23 cellular contexts compared by ENCODE assay signal in genomic region chr18:70452501-70452900, GRCh38.
DNase-seq lines count a peak whose midpoint lies in the region; ATAC-seq and TF ChIP-seq lines count a peak whose summit lies in the region.
"Had no signal": no experiment of that assay in that cellular context is flagged by ENCODE, and none has a peak within 500 bp of the region (broad histone marks: within the 10 kb centered on the region; RNA-seq: fewer than 3 reads in every experiment).

No MANE protein-coding gene starts in this region.

- H3K36me3 Mint-ChIP-seq in MCF 10A (ENCODE audit: insufficient read depth, unreplicated experiment) = no peaks in the 10 kb centered on the region
- H3K36me3 Mint-ChIP-seq: CD4-positive, alpha-beta memory T cell had no signal

- DNase-seq in mammary epithelial cell (no peak), MCF 10A (ENCODE audit: unreplicated experiment) (no peak), Panc1 (ENCODE audit: low read depth, low spot score) (no peak), left kidney (ENCODE audit: low read depth, low spot score) (peak; percentile 31), testis (peak; percentile 35), NCI-H1417 (lab: John Stamatoyannopoulos, UW) (no peak), cerebellar cortex (ENCODE audit: low spot score) (no peak)
- DNase-seq: AML-193; CD4-positive, alpha-beta memory T cell; COR-L47; DMS53; GOT3; Karpas-422; NCI-H1092 treated with DMSO at 0.1 percent for 48 hours; NCI-H1436 treated with DMSO at 0.1 percent for 48 hours; NCI-H2029; NCI-H446 treated with DMSO at 0.1 percent for 48 hours; NCI-H526; SK-N-SH; SW 1271 had no signal

- no peak overlapping the region for H3K4me2 ChIP-seq in mammary epithelial cell (ENCODE audit: insufficient read depth, low read depth, low read length)
- H3K4me2 ChIP-seq: SK-N-SH had no signal

- peak overlapping the region; percentile 42 for H2AFZ ChIP-seq in mammary epithelial cell (ENCODE audit: low read depth, low read length)

- H3K9me3 ChIP-seq in mammary epithelial cell (replicated peaks; ENCODE audit: insufficient read depth, low read length) (no peaks in the 10 kb centered on the region), Panc1 (ENCODE audit: control insufficient read depth, insufficient read depth, low read depth, low read length) (no peaks in the 10 kb centered on the region), testis (no peaks in the 10 kb centered on the region)
- H3K9me3 ChIP-seq: SK-N-SH had no signal

- no peaks in the 10 kb centered on the region for H3K4me1 Mint-ChIP-seq in MCF 10A (ENCODE audit: insufficient read depth, unreplicated experiment)
- H3K4me1 Mint-ChIP-seq: CD4-positive, alpha-beta memory T cell had no signal

- H3K27me3 ChIP-seq in mammary epithelial cell (ENCODE audit: insufficient read depth, low read length) = no peaks in the 10 kb centered on the region
- H3K27me3 ChIP-seq in Panc1 (ENCODE audit: control insufficient read depth, insufficient read depth, low read length) = no peaks in the 10 kb centered on the region
- H3K27me3 ChIP-seq in testis = no peaks in the 10 kb centered on the region

- BruUV-seq in mammary epithelial cell (replicated peaks; lab: Mats Ljungman, UMichigan) = no TSS peak
- no TSS peak for BruUV-seq in MCF 10A (replicated peaks; lab: Mats Ljungman, UMichigan)
- BruUV-seq in Panc1 (replicated peaks; lab: Mats Ljungman, UMichigan) = no TSS peak

- no peaks in the 10 kb centered on the region for H3K9me3 Mint-ChIP-seq in MCF 10A (ENCODE audit: unreplicated experiment)
- H3K9me3 Mint-ChIP-seq: CD4-positive, alpha-beta memory T cell had no signal

- H3K4me3 ChIP-seq in mammary epithelial cell (replicated peaks in 1 of 3; ENCODE audit: insufficient read depth in 1 of 3, low read depth in 2 of 3, low read length in 3 of 3) = no peak overlapping the region
- no peak overlapping the region for H3K4me3 ChIP-seq in Panc1 (ENCODE audit: low read depth in 2 of 2, low read length in 2 of 2)
- H3K4me3 ChIP-seq in testis = peak overlapping the region in 1 of 2 donors; percentile 18

- POLR2A ChIA-PET in MCF 10A (lab: Yijun Ruan, JAX) (no interaction called here), Panc1 (lab: Charles Lee) (no interaction called here)

- 78% methylated on average over 13 of the region's 14 CpGs for WGBS in mammary epithelial cell (ENCODE audit: low coverage, missing lambda C conversion rate)
- WGBS in testis, 2 donors = 51 to 58% methylated on average over 14 of the region's 14 CpGs

- no peaks in the 10 kb centered on the region for H4K20me1 ChIP-seq in mammary epithelial cell (ENCODE audit: insufficient read depth, low read length)

- TF ChIP-seq POLR2A in testis (IDR thresholded peaks at IDR 0.05) = no peak

- no peaks in the 10 kb centered on the region for H3K79me2 ChIP-seq in mammary epithelial cell (ENCODE audit: insufficient read depth, low read length)

- intact Hi-C loops in mammary epithelial cell (cut with micrococcal nuclease) (loop anchor here (5.0 to 10.0 kb wide), 3 partner anchors 365 to 1605 kb away; no protein-coding TSS in a partner anchor), MCF 10A (cut with micrococcal nuclease) (loop anchor here (5.0 kb wide), 1 partner anchor 1605 kb away; no protein-coding TSS in a partner anchor), Panc1 (cut with micrococcal nuclease; ENCODE audit: unreplicated experiment) (loop anchor here (5.0 to 10.0 kb wide), 2 partner anchors 155 to 358 kb away; no protein-coding TSS in a partner anchor), testis (cut with DNase I; ENCODE audit: low total_unique reads) (no loop called here)

- CTCF ChIA-PET in mammary epithelial cell (lab: Charles Lee; ENCODE audit: low non-redundant PET) (no interaction called here), MCF 10A (lab: Yijun Ruan, JAX) (interaction anchor here (0.6 to 12.5 kb wide), 12 partner anchors 9 to 367 kb away, joined by 3 to 174 read pairs (median 4); no protein-coding TSS in a partner anchor), Panc1 (lab: Charles Lee) (no interaction called here)

- dilution Hi-C loops in mammary epithelial cell (cut with HindIII; ENCODE audit: low sequenced_read_pairs) = no loop called here

- ATAC-seq in Panc1 = no peak
- no peak for ATAC-seq in GM18502 (IDR thresholded peaks at IDR 0.05; ENCODE audit: poor library complexity, unreplicated experiment)
- ATAC-seq: HCT116 had no signal

- no peaks in the 10 kb centered on the region for H3K4me1 ChIP-seq in mammary epithelial cell (ENCODE audit: insufficient read depth, low read length)
- H3K4me1 ChIP-seq in Panc1 (ENCODE audit: control insufficient read depth, insufficient read depth, low read length) = peaks cover 18% of the 10 kb centered on the region
- H3K4me1 ChIP-seq in testis = no peaks in the 10 kb centered on the region

- no peak overlapping the region for H3K27ac Mint-ChIP-seq in MCF 10A (ENCODE audit: low read depth, unreplicated experiment)
- H3K27ac Mint-ChIP-seq: CD4-positive, alpha-beta memory T cell had no signal

- no peak overlapping the region for H3K9ac ChIP-seq in mammary epithelial cell (ENCODE audit: insufficient read depth, low read length)
- H3K9ac ChIP-seq: SK-N-SH had no signal

- H3K4me3 Mint-ChIP-seq in MCF 10A (ENCODE audit: unreplicated experiment) = no peak overlapping the region
- H3K4me3 Mint-ChIP-seq: CD4-positive, alpha-beta memory T cell had no signal

- H3K27ac ChIP-seq in mammary epithelial cell (ENCODE audit: insufficient read depth, low read depth, low read length) (no peak overlapping the region), Panc1 (ENCODE audit: low read length) (peak overlapping the region; percentile 92), testis (no peak overlapping the region)
- H3K27ac ChIP-seq: HL-60 had no signal

- no peaks in the 10 kb centered on the region for H3K27me3 Mint-ChIP-seq in MCF 10A (ENCODE audit: insufficient read depth, unreplicated experiment)

- no peaks in the 10 kb centered on the region for H3K36me3 ChIP-seq in mammary epithelial cell (ENCODE audit: insufficient read depth, low read length)
- H3K36me3 ChIP-seq in Panc1 (ENCODE audit: control insufficient read depth, insufficient read depth, low read length) = no peaks in the 10 kb centered on the region
- H3K36me3 ChIP-seq in testis (ENCODE audit: low read depth, missing control alignments) = no peaks in the 10 kb centered on the region

- TF ChIP-seq CTCF in mammary epithelial cell (conservative IDR thresholded peaks at IDR 0.05 in 1 of 2, IDR thresholded peaks at IDR 0.05 in 1 of 2; ENCODE audit: extremely low read depth in 1 of 2, insufficient read depth in 1 of 2, low read depth in 1 of 2, low read length in 2 of 2) (no peak), MCF 10A (IDR thresholded peaks at IDR 0.05; ENCODE audit: unreplicated experiment) (no peak), Panc1 (IDR thresholded peaks at IDR 0.05) (no peak), testis (IDR thresholded peaks at IDR 0.05) (no peak)

- in situ Hi-C loops in mammary epithelial cell (cut with MboI; ENCODE audit: low sequenced_read_pairs in 2 of 2) (loop anchor here in 1 of 2 donors (25.0 kb wide), 1 partner anchor 640 kb away; no protein-coding TSS in a partner anchor), Panc1 (cut with HindIII; ENCODE audit: low pct_unique_long_range_greater_than_20kb, low sequenced_read_pairs) (no loop called here)

Comparison
In these comparisons a context has a peak if more than half of its experiments do, and no peak if none do; other contexts are left out.
1. DNase-seq: peak in left kidney (single experiment) and testis (single experiment); none in mammary epithelial cell (single experiment), MCF 10A (single experiment), Panc1 (single experiment), NCI-H1417 (0 of 3) and cerebellar cortex (single experiment).